Comparison of ENCODE assay signal across 15 cellular contexts in genomic region chr19:933553-933882, GRCh38. TPM values are rescaled to one million over a fixed set of nuclear protein-coding genes. Genes with fewer than 3 reads are reported as not detected.
DNase-seq lines count a peak whose midpoint lies in the region; ATAC-seq and TF ChIP-seq lines count a peak whose summit lies in the region.
"Had no signal": no experiment of that assay in that cellular context is flagged by ENCODE, and none has a peak within 500 bp of the region (broad histone marks: within the 10 kb centered on the region; RNA-seq: fewer than 3 reads in every experiment).

No MANE protein-coding gene starts in this region.

- H3K9ac ChIP-seq in skeletal muscle satellite cell (ENCODE audit: low read depth, low read length), result peak overlapping the region; percentile 56

- peak overlapping the region; percentile 79 for H3K4me2 ChIP-seq in skeletal muscle satellite cell (ENCODE audit: low read length)
- H3K4me2 ChIP-seq: PC-9 had no signal

- CTCF ChIA-PET in WTC11 (lab: Charles Lee), result interaction anchor here (0.9 to 3.4 kb wide), 3 partner anchors 26 to 52 kb away, joined by 6 to 13 read pairs (median 6); no protein-coding TSS in a partner anchor

- no peak for ATAC-seq in WTC11
- no peak for ATAC-seq in HG02970 (IDR thresholded peaks at IDR 0.05; ENCODE audit: low FRiP score, unreplicated experiment)
- ATAC-seq in HG03520 (IDR thresholded peaks at IDR 0.05; ENCODE audit: unreplicated experiment), result no peak

- H3K36me3 Mint-ChIP-seq in WTC11, result peaks cover 18% of the 10 kb centered on the region
- peaks cover 4% of the 10 kb centered on the region for H3K36me3 Mint-ChIP-seq in glutamatergic neuron (ENCODE audit: unreplicated experiment)

- POLR2A ChIA-PET in WTC11 (lab: Charles Lee), result interaction anchor here (1.0 kb wide), 1 partner anchor 62 kb away, joined by 3 read pairs; no protein-coding TSS in a partner anchor

- no peaks in the 10 kb centered on the region for H3K27me3 Mint-ChIP-seq in WTC11 (ENCODE audit: low read depth)
- H3K27me3 Mint-ChIP-seq in glutamatergic neuron (ENCODE audit: unreplicated experiment), result peaks cover 12% of the 10 kb centered on the region
- H3K27me3 Mint-ChIP-seq: CD4-positive, alpha-beta T cell; IgD-negative memory B cell had no signal

- no peaks in the 10 kb centered on the region for H3K9me3 ChIP-seq in skeletal muscle satellite cell (replicated peaks; ENCODE audit: low read length)
- H3K9me3 ChIP-seq: adrenal gland, ovary had no signal

- H3K4me1 Mint-ChIP-seq in WTC11, result peaks cover 14% of the 10 kb centered on the region
- H3K4me1 Mint-ChIP-seq in glutamatergic neuron (ENCODE audit: low read depth, unreplicated experiment), result peaks cover 14% of the 10 kb centered on the region

- peaks cover 32% of the 10 kb centered on the region for H3K4me1 ChIP-seq in skeletal muscle satellite cell (ENCODE audit: control insufficient read depth, insufficient read depth, low read length)

- H3K4me3 ChIP-seq in GM12865 (ENCODE audit: low read depth, low read length) (peak overlapping the region; percentile 53), skeletal muscle satellite cell (ENCODE audit: low read length) (peak overlapping the region; percentile 51)
- H3K4me3 ChIP-seq: adrenal gland, ovary, PC-9 had no signal

- H3K27ac Mint-ChIP-seq in WTC11, result no peak overlapping the region
- H3K27ac Mint-ChIP-seq in glutamatergic neuron (ENCODE audit: unreplicated experiment), result peak overlapping the region; percentile 90

- TF ChIP-seq CTCF in GM12865 (IDR thresholded peaks at IDR 0.05; ENCODE audit: insufficient read depth, low read depth, low read length, missing control alignments) (no peak), WTC11 (IDR thresholded peaks at IDR 0.05) (no peak), glutamatergic neuron (IDR thresholded peaks at IDR 0.05; ENCODE audit: partially characterized antibody, unreplicated experiment) (no peak)

- no peaks in the 10 kb centered on the region for H3K27me3 ChIP-seq in skeletal muscle satellite cell (ENCODE audit: control insufficient read depth, insufficient read depth, low read length)
- H3K27me3 ChIP-seq: adrenal gland, ovary had no signal

- DNase-seq in GM12865 (ENCODE audit: low read depth) (no peak), WTC11 (ENCODE audit: low spot score) (no peak), glutamatergic neuron (no peak), SW480 (ENCODE audit: low spot score) (no peak), amniotic stem cell (lab: John Stamatoyannopoulos, UW) (no peak)
- DNase-seq: CD4-positive, alpha-beta T cell; T-helper 9 cell had no signal

- H3K4me3 Mint-ChIP-seq in WTC11 (no peak overlapping the region), glutamatergic neuron (ENCODE audit: unreplicated experiment) (no peak overlapping the region)

- peaks cover 15% of the 10 kb centered on the region for H3K36me3 ChIP-seq in skeletal muscle satellite cell (ENCODE audit: insufficient read depth, low read length)
- H3K36me3 ChIP-seq: adrenal gland, ovary had no signal

- H3K9me3 Mint-ChIP-seq in WTC11 (no peaks in the 10 kb centered on the region), glutamatergic neuron (ENCODE audit: unreplicated experiment) (peaks cover 8% of the 10 kb centered on the region)
- H3K9me3 Mint-ChIP-seq: CD4-positive, alpha-beta T cell had no signal

TF ChIP-seq in WTC11, 78 proteins besides CTCF, POLR2A, EP300 and RAD21:
- TF ChIP-seq ZNF423 (CRISPR knock-in tag; IDR thresholded peaks at IDR 0.05) (peak; percentile 84), MYBL2 (CRISPR knock-in tag; IDR thresholded peaks at IDR 0.05) (no peak)
TF ChIP-seq in WTC11: peak in this region for 1.

RNA-seq across cellular contexts. Expression of gene ARID3A, which starts 7.7 kb away (rescaled TPM):
- total RNA-seq in WTC11 (2021), result 102 to 116 TPM (median 113 TPM) in 3 replicates
- 148 TPM for total RNA-seq in glutamatergic neuron (ENCODE audit: unreplicated experiment)
- total RNA-seq in skeletal muscle satellite cell (2012; rRNA removed), result 10.0 and 15.5 TPM in 2 replicates

RNA-seq across cellular contexts. Expression of gene KISS1R, which starts 16.4 kb away (rescaled TPM):
- total RNA-seq in WTC11 (2021) (2.9 to 4.4 TPM (median 3.6 TPM) in 3 replicates), glutamatergic neuron (ENCODE audit: unreplicated experiment) (not detected)
- not detected in 2 replicates for total RNA-seq in skeletal muscle satellite cell (2012; rRNA removed)
- total RNA-seq: PC-9, urinary bladder had no signal

RNA-seq across cellular contexts. Expression of gene R3HDM4, which starts 20.5 kb away (rescaled TPM):
- 85.5 to 99.5 TPM (median 88.3 TPM) in 3 replicates for total RNA-seq in WTC11 (2021)
- 61.9 TPM for total RNA-seq in glutamatergic neuron (ENCODE audit: unreplicated experiment)
- total RNA-seq in skeletal muscle satellite cell (2012; rRNA removed), result 24.3 and 37.6 TPM in 2 replicates

RNA-seq across cellular contexts. Expression of gene RNU6-9, which starts 40.2 kb away (rescaled TPM):
- total RNA-seq in WTC11 (2021) (not detected in 3 replicates), glutamatergic neuron (ENCODE audit: unreplicated experiment) (not detected)
- not detected in 2 replicates for total RNA-seq in skeletal muscle satellite cell (2012; rRNA removed)
- total RNA-seq: adrenal gland; CD4-positive, alpha-beta T cell; ovary; PC-9; urinary bladder had no signal

RNA-seq across cellular contexts. Expression of gene MED16, which starts 40.5 kb away (rescaled TPM):
- 66.9 to 88.8 TPM (median 84.5 TPM) in 3 replicates for total RNA-seq in WTC11 (2021)
- 65.0 TPM for total RNA-seq in glutamatergic neuron (ENCODE audit: unreplicated experiment)
- total RNA-seq in skeletal muscle satellite cell (2012; rRNA removed), result 29.5 and 30.2 TPM in 2 replicates
